ENCODE assay signal across 8 cellular contexts in the genomic region with DNA sequence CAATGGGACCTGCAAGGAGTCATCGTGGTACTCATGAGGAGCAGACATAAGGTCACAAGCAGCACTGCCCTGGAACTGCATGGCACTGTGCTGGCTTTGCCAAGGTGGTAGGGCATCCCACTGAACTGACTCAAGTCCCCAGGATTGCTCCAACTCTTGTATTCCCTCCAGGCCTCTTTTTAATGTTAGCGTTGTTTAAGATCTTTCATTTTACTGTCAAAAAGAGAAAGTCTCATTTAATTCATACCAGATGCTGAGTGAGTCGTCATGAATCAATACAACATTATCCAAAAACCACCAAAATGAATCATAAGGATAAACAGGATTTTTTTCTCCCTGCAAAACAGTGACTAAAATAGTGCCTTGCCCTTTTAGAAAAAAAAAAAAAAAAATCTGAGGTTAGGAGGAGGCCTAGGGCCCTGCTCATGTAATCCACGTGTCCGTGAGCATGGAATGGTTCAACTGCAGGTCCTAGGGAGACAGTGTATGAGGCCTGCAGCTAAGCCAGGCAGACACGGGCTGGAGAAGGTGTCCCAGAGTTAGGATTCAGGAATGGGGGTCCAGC. TPM values are rescaled to one million over a fixed set of nuclear protein-coding genes. Genes with fewer than 3 reads are reported as not detected.
DNase-seq lines count a peak whose midpoint lies in the region; ATAC-seq and TF ChIP-seq lines count a peak whose summit lies in the region.

No MANE protein-coding gene starts in this region.

- ATAC-seq in GM21360 (IDR thresholded peaks at IDR 0.05; ENCODE audit: unreplicated experiment): no peak

- H3K36me3 Mint-ChIP-seq in neural crest cell (ENCODE audit: low read depth): peaks cover 6% of the 10 kb centered on the region

- H3K9me3 ChIP-seq in MG63: peaks cover 11% of the 10 kb centered on the region

- peaks cover 5% of the 10 kb centered on the region; the same call in 1 of the 2 replicates for H3K36me3 ChIP-seq in MG63

- no peak overlapping the region for H3K4me3 Mint-ChIP-seq in neural crest cell

- H3K27me3 Mint-ChIP-seq in neural crest cell (ENCODE audit: low read depth): no peaks in the 10 kb centered on the region

- DNase-seq in AG09319 (ENCODE audit: extremely low read depth, low read depth): peak; percentile 86
- peak; percentile 80 for DNase-seq in MG63
- peak; percentile 95 for DNase-seq in dedifferentiated amniotic fluid mesenchymal stem cell (ENCODE audit: extremely low spot score)
- DNase-seq in neural crest cell (ENCODE audit: low read depth, low spot score): no peak
- no peak for DNase-seq in SW480 (ENCODE audit: low spot score)
- DNase-seq in DMS153 (lab: John Stamatoyannopoulos, UW): no peak
- no peak for DNase-seq in COLO668 (lab: John Stamatoyannopoulos, UW; ENCODE audit: unreplicated experiment)

- no peaks in the 10 kb centered on the region for H3K27me3 ChIP-seq in MG63

- TF ChIP-seq CTCF in AG09319 (IDR thresholded peaks at IDR 0.05; ENCODE audit: low read depth, low read length) (no peak), neural crest cell (conservative IDR thresholded peaks at IDR 0.05) (no peak)

- no peaks in the 10 kb centered on the region for H3K4me1 Mint-ChIP-seq in neural crest cell

- H3K27ac Mint-ChIP-seq in neural crest cell (ENCODE audit: unreplicated experiment): peak overlapping the region; percentile 58

- H3K4me3 ChIP-seq in MG63: no peak overlapping the region

- peaks cover 3% of the 10 kb centered on the region for H3K9me3 Mint-ChIP-seq in neural crest cell

RNA-seq across cellular contexts. Expression of gene BLM, which starts 36.7 kb away (rescaled TPM):
- total RNA-seq in MG63 (2014; rRNA removed; shearing (Covaris generic); ENCODE audit: low replicate concordance): 11.3 and 26.4 TPM in 2 replicates
- total RNA-seq in neural crest cell: 44.8 and 47.8 TPM in 2 replicates

Comparison
In these comparisons a context has a peak if more than half of its experiments do, and no peak if none do; other contexts are left out.
1. DNase-seq: peak in AG09319 (single experiment), MG63 (single experiment) and dedifferentiated amniotic fluid mesenchymal stem cell (single experiment); none in neural crest cell (single experiment), SW480 (single experiment), DMS153 (single experiment) and COLO668 (single experiment).